8 cellular contexts compared by ENCODE assay signal in genomic region chr20:44733341-44734069, GRCh38. TPM values are rescaled to one million over a fixed set of nuclear protein-coding genes. Genes with fewer than 3 reads are reported as not detected.
DNase-seq lines count a peak whose midpoint lies in the region; ATAC-seq and TF ChIP-seq lines count a peak whose summit lies in the region.

No MANE protein-coding gene starts in this region.

- no peaks in the 10 kb centered on the region for H3K9me3 Mint-ChIP-seq in CD8-positive, alpha-beta T cell

- intact Hi-C loops in CD8-positive, alpha-beta T cell (cut with DNase I, micrococcal nuclease), result loop anchor here (1.0 to 2.0 kb wide), 6 partner anchors 48 to 617 kb away; no protein-coding TSS in a partner anchor
- intact Hi-C loops in PC-9 (cut with micrococcal nuclease; ENCODE audit: unreplicated experiment), result loop anchor here (1.0 to 5.0 kb wide), 5 partner anchors 48 to 345 kb away; partner anchors contain the start of gene TTPAL

- H2AFZ ChIP-seq in PC-9, result no peak overlapping the region
- no peak overlapping the region for H2AFZ ChIP-seq in osteoblast (ENCODE audit: low read length)

- no peaks in the 10 kb centered on the region for H3K27me3 ChIP-seq in CD8-positive, alpha-beta T cell (ENCODE audit: insufficient read depth, low read length)
- H3K27me3 ChIP-seq in PC-9 (ENCODE audit: insufficient read depth, low read depth) (no peaks in the 10 kb centered on the region), osteoblast (ENCODE audit: insufficient read depth, low read length) (no peaks in the 10 kb centered on the region), upper lobe of left lung (no peaks in the 10 kb centered on the region)

- H3K9me2 ChIP-seq in PC-9 (ENCODE audit: insufficient read depth), result no peaks in the 10 kb centered on the region

- WGBS in upper lobe of left lung, 2 donors, result 34 to 46% methylated on average over 4 to 7 of the region's 7 CpGs

- H3K4me1 ChIP-seq in CD8-positive, alpha-beta T cell (ENCODE audit: insufficient read depth, low read length), result peaks cover 7% of the 10 kb centered on the region
- peaks cover 45% of the 10 kb centered on the region for H3K4me1 ChIP-seq in PC-9 (replicated peaks; ENCODE audit: insufficient read depth)
- peaks cover 58% of the 10 kb centered on the region for H3K4me1 ChIP-seq in osteoblast (ENCODE audit: insufficient read depth, low read length)
- peaks cover 9 to 28% (median 17%) of the 10 kb centered on the region in 4 donors for H3K4me1 ChIP-seq in upper lobe of left lung

- H3K4me3 ChIP-seq in CD8-positive, alpha-beta T cell (ENCODE audit: low read depth, low read length), result no peak overlapping the region
- no peak overlapping the region for H3K4me3 ChIP-seq in PC-9
- no peak overlapping the region for H3K4me3 ChIP-seq in foreskin fibroblast (ENCODE audit: low read depth in 1 of 2, low read length in 2 of 2)
- no peak overlapping the region for H3K4me3 ChIP-seq in osteoblast (ENCODE audit: insufficient read depth, low read length)
- no peak overlapping the region for H3K4me3 ChIP-seq in upper lobe of left lung

- H4K20me1 ChIP-seq in PC-9 (ENCODE audit: insufficient read depth) (no peaks in the 10 kb centered on the region), osteoblast (ENCODE audit: insufficient read depth, low read length) (no peaks in the 10 kb centered on the region)

- H3K27ac ChIP-seq in CD8-positive, alpha-beta T cell (ENCODE audit: low read depth, low read length), result no peak overlapping the region
- no peak overlapping the region for H3K27ac ChIP-seq in PC-9
- H3K27ac ChIP-seq in osteoblast (ENCODE audit: low read depth, low read length), result no peak overlapping the region
- H3K27ac ChIP-seq in upper lobe of left lung, result no peak overlapping the region

- H3K9me3 ChIP-seq in CD8-positive, alpha-beta T cell (ENCODE audit: low read length), result no peaks in the 10 kb centered on the region
- peaks cover 6% of the 10 kb centered on the region for H3K9me3 ChIP-seq in PC-9 (ENCODE audit: insufficient read depth, low read depth)
- no peaks in the 10 kb centered on the region for H3K9me3 ChIP-seq in osteoblast (ENCODE audit: low read depth, low read length)
- no peaks in the 10 kb centered on the region for H3K9me3 ChIP-seq in upper lobe of left lung

- peaks cover 14% of the 10 kb centered on the region for H3K4me1 Mint-ChIP-seq in CD8-positive, alpha-beta T cell (ENCODE audit: low read depth)

- H3K36me3 Mint-ChIP-seq in CD8-positive, alpha-beta T cell, result no peaks in the 10 kb centered on the region

- no TSS peak for BruUV-seq in PC-9 (replicated peaks; lab: Mats Ljungman, UMichigan)

- POLR2A ChIA-PET in CD8-positive, alpha-beta T cell (lab: Charles Lee), result no interaction called here
- POLR2A ChIA-PET in HEK293T (lab: Yijun Ruan, JAX), result no interaction called here
- POLR2A ChIA-PET in PC-9 (lab: Charles Lee; ENCODE audit: unreplicated experiment), result no interaction called here

- no peak for TF ChIP-seq POLR2A in upper lobe of left lung (IDR thresholded peaks at IDR 0.05)

- ATAC-seq in CD8-positive, alpha-beta T cell, result peak; percentile 85
- ATAC-seq in upper lobe of left lung (ENCODE audit: low FRiP score in 2 of 2), result peak; percentile 51 to 73
- no peak for ATAC-seq in GM21576 (IDR thresholded peaks at IDR 0.05; ENCODE audit: unreplicated experiment)

- no peaks in the 10 kb centered on the region for H3K36me3 ChIP-seq in CD8-positive, alpha-beta T cell (ENCODE audit: insufficient read depth, low read length)
- H3K36me3 ChIP-seq in PC-9 (ENCODE audit: low read depth), result no peaks in the 10 kb centered on the region
- H3K36me3 ChIP-seq in osteoblast (ENCODE audit: insufficient read depth, low read length), result no peaks in the 10 kb centered on the region
- H3K36me3 ChIP-seq in upper lobe of left lung, result no peaks in the 10 kb centered on the region

- no peak overlapping the region for H3K4me2 ChIP-seq in PC-9
- H3K4me2 ChIP-seq in osteoblast (ENCODE audit: insufficient read depth, low read length), result no peak overlapping the region

- no peak overlapping the region for H3K4me3 Mint-ChIP-seq in CD8-positive, alpha-beta T cell

- peaks cover 37% of the 10 kb centered on the region for H3F3A ChIP-seq in PC-9 (ENCODE audit: insufficient read depth, low read depth)

- CTCF ChIA-PET in CD8-positive, alpha-beta T cell (lab: Charles Lee), result interaction anchor here (1.3 to 3.9 kb wide), 7 partner anchors 10 to 517 kb away, joined by 3 to 26 read pairs (median 7); no protein-coding TSS in a partner anchor
- CTCF ChIA-PET in HEK293T (lab: Yijun Ruan, JAX), result interaction anchor here (2.7 kb wide), 1 partner anchor 49 kb away, joined by 28 read pairs; no protein-coding TSS in a partner anchor
- CTCF ChIA-PET in PC-9 (lab: Charles Lee), result interaction anchor here (2.4 to 2.8 kb wide), 2 partner anchors 18 to 49 kb away, joined by 11 to 38 read pairs; partner anchors contain the start of gene CCN5

- peak; percentile 71 for TF ChIP-seq CTCF in CD8-positive, alpha-beta T cell (IDR thresholded peaks at IDR 0.05)
- TF ChIP-seq CTCF in PC-9 (conservative IDR thresholded peaks at IDR 0.05), result peak; percentile 96
- peak; percentile 93 for TF ChIP-seq CTCF in foreskin fibroblast (IDR thresholded peaks at IDR 0.05; ENCODE audit: low read depth, low read length)
- TF ChIP-seq CTCF in osteoblast (IDR thresholded peaks at IDR 0.05; ENCODE audit: extremely low read depth, low read depth, low read length), result peak; percentile 98
- peak; percentile 84 to 93 (median 88) for TF ChIP-seq CTCF in upper lobe of left lung (IDR thresholded peaks at IDR 0.05)

- no peaks in the 10 kb centered on the region for H3K27me3 Mint-ChIP-seq in CD8-positive, alpha-beta T cell (ENCODE audit: low read depth)

- H3K79me2 ChIP-seq in PC-9 (ENCODE audit: low read depth) (no peaks in the 10 kb centered on the region), osteoblast (ENCODE audit: insufficient read depth, low read length) (no peaks in the 10 kb centered on the region)

- no peak overlapping the region for H3K27ac Mint-ChIP-seq in CD8-positive, alpha-beta T cell

- no peak for TF ChIP-seq EP300 in upper lobe of left lung (IDR thresholded peaks at IDR 0.05)

- peak; percentile 29 to 68 (median 51) for DNase-seq in CD8-positive, alpha-beta T cell
- DNase-seq in HEK293T (ENCODE audit: extremely low spot score) (peak; percentile 74), PC-9 (peak; percentile 55 to 78), foreskin fibroblast (peak; percentile 72 to 91), osteoblast (ENCODE audit: insufficient read length, low spot score, missing footprints) (peak; percentile 91), upper lobe of left lung (peak in 1 of 2 donors; percentile 65)
- peak; percentile 81 for DNase-seq in activated effector memory CD4-positive, alpha-beta T cell treated with anti-CD3 and anti-CD28 coated beads, Interleukin-2, amount 50 U/mL, for 16 hours

TF ChIP-seq in HEK293T, 16 proteins besides CTCF, POLR2A, EP300 and RAD21:
- TF ChIP-seq TARDBP (IDR thresholded peaks at IDR 0.05) (no peak), NFRKB (IDR thresholded peaks at IDR 0.05) (no peak), LEF1 (IDR thresholded peaks at IDR 0.05; ENCODE audit: borderline replicate concordance) (no peak), CTBP1 (IDR thresholded peaks at IDR 0.05; ENCODE audit: borderline replicate concordance) (no peak), FOXM1 (IDR thresholded peaks at IDR 0.05; ENCODE audit: borderline replicate concordance) (no peak), FOXK2 (IDR thresholded peaks at IDR 0.05) (no peak), SP1 (IDR thresholded peaks at IDR 0.05) (no peak), L3MBTL2 (conservative IDR thresholded peaks at IDR 0.05) (no peak), ZNF384 (IDR thresholded peaks at IDR 0.05) (no peak), BHLHE40 (IDR thresholded peaks at IDR 0.05; ENCODE audit: borderline replicate concordance) (no peak), PKNOX1 (IDR thresholded peaks at IDR 0.05) (no peak), ARNT (IDR thresholded peaks at IDR 0.05) (no peak), HDGF (IDR thresholded peaks at IDR 0.05; ENCODE audit: borderline replicate concordance) (no peak)

RNA-seq across cellular contexts. Expression of gene KCNK15, which starts 12.2 kb away (rescaled TPM):
- total RNA-seq in CD8-positive, alpha-beta T cell, result not detected
- total RNA-seq in PC-9 (2021) (0.20 and 0.26 TPM in 2 replicates), osteoblast (81.3 and 121 TPM in 2 replicates), upper lobe of left lung (1 to 10 TPM; 1.0 to 2.7 (median 1.7) TPM)

RNA-seq across cellular contexts. Expression of gene CCN5, which starts 18.3 kb away (rescaled TPM):
- total RNA-seq in CD8-positive, alpha-beta T cell, result not detected
- total RNA-seq in PC-9 (2021), result 0.20 TPM in 1 of 2 replicates, not detected in the other
- total RNA-seq in osteoblast, result 520 and 687 TPM in 2 replicates
- 100 to 1,000 TPM in 3 of 6 donors, 10 to 100 TPM in 3; 44.9 to 168 (median 122) TPM for total RNA-seq in upper lobe of left lung

Comparison
In these comparisons a context has a peak if more than half of its experiments do, and no peak if none do; other contexts are left out.
1. RNA of gene KCNK15, which starts 12.2 kb away (total RNA-seq): 81.3 to 121 TPM in osteoblast; 1.0 to 2.7 TPM in upper lobe of left lung, 0.20 to 0.26 TPM in PC-9 and not detected in CD8-positive, alpha-beta T cell; every median in the first group is over 10 times any median in the second.
2. RNA of gene CCN5, which starts 18.3 kb away (total RNA-seq): 520 to 687 TPM in osteoblast and 44.9 to 168 TPM in upper lobe of left lung; 0.20 TPM in PC-9 and not detected in CD8-positive, alpha-beta T cell; every median in the first group is over 10 times any median in the second.
3. Peak in every context shown above with its lines, with median percentiles within 50 percentile points of each other: CTCF ChIP-seq.